1 cellular context compared by ENCODE assay signal in genomic region chr2:72150157-72150960, GRCh38.
TF ChIP-seq lines count a peak whose summit lies in the region.

No MANE protein-coding gene starts in this region.

TF ChIP-seq in H1, 55 proteins besides CTCF, POLR2A, EP300 and RAD21:
- TF ChIP-seq HDAC2 (IDR thresholded peaks at IDR 0.05; ENCODE audit: borderline replicate concordance in 1 of 2, low read depth in 2 of 2, low read length in 2 of 2): no peak
- peak; percentile 37 for TF ChIP-seq ASH2L (IDR thresholded peaks at IDR 0.05; ENCODE audit: low read length)
- TF ChIP-seq SUZ12 (IDR thresholded peaks at IDR 0.05; ENCODE audit: low read length): peak; percentile 16; the same call in 1 of the 2 replicates
- peak; percentile 25; the same call in 1 of the 2 replicates for TF ChIP-seq TBP (IDR thresholded peaks at IDR 0.05; ENCODE audit: low read depth, low read length)
- TF ChIP-seq EZH2 (IDR thresholded peaks at IDR 0.05; ENCODE audit: low read depth, low read length, severe bottlenecking): peak; percentile 5
- TF ChIP-seq EGR1 (IDR thresholded peaks at IDR 0.05; ENCODE audit: borderline replicate concordance, low read depth, low read length): no peak
